16 cellular contexts compared by ENCODE assay signal in genomic region chr6:151269318-151269995, GRCh38. TPM values are rescaled to one million over a fixed set of nuclear protein-coding genes. Genes with fewer than 3 reads are reported as not detected.
DNase-seq lines count a peak whose midpoint lies in the region; TF ChIP-seq lines count a peak whose summit lies in the region.
"Had no signal": no experiment of that assay in that cellular context is flagged by ENCODE, and none has a peak within 500 bp of the region (broad histone marks: within the 10 kb centered on the region; RNA-seq: fewer than 3 reads in every experiment).

No MANE protein-coding gene starts in this region.

- no peak overlapping the region for H3K27ac ChIP-seq in fibroblast of lung (ENCODE audit: insufficient read depth, low read length)
- H3K27ac ChIP-seq: PC-9, right lobe of liver had no signal

- no peak overlapping the region for H3K4me2 ChIP-seq in fibroblast of lung (ENCODE audit: extremely low read depth, insufficient read depth, low read length)
- H3K4me2 ChIP-seq: PC-9 had no signal

- no peaks in the 10 kb centered on the region for H3K36me3 Mint-ChIP-seq in osteocyte (ENCODE audit: unreplicated experiment)
- H3K36me3 Mint-ChIP-seq: CD8-positive, alpha-beta memory T cell had no signal

- no peak overlapping the region for H3K9ac ChIP-seq in fibroblast of lung (ENCODE audit: insufficient read depth, low read length)

- peaks cover 51% of the 10 kb centered on the region for H3K4me1 Mint-ChIP-seq in osteocyte (ENCODE audit: unreplicated experiment)
- H3K4me1 Mint-ChIP-seq: CD8-positive, alpha-beta memory T cell had no signal

- no peaks in the 10 kb centered on the region for H3K36me3 ChIP-seq in fibroblast of lung (ENCODE audit: control insufficient read depth, insufficient read depth, low read length)
- H3K36me3 ChIP-seq: adrenal gland, right lobe of liver had no signal

- H3K4me3 ChIP-seq in fibroblast of lung (replicated peaks in 1 of 4; ENCODE audit: control extremely low read depth in 1 of 4, insufficient read depth in 1 of 4, low read depth in 3 of 4, low read length in 4 of 4) = no peak overlapping the region
- H3K4me3 ChIP-seq: adrenal gland, PC-9, right lobe of liver had no signal

- no peaks in the 10 kb centered on the region for H4K20me1 ChIP-seq in fibroblast of lung (ENCODE audit: control insufficient read depth, extremely low read depth, insufficient read depth, low read length)

- no peaks in the 10 kb centered on the region for H3K27me3 ChIP-seq in fibroblast of lung (ENCODE audit: control insufficient read depth, insufficient read depth, low read length)
- H3K27me3 ChIP-seq: adrenal gland, right lobe of liver had no signal

- no peaks in the 10 kb centered on the region for H3K9me3 ChIP-seq in fibroblast of lung (ENCODE audit: control insufficient read depth, insufficient read depth, low read depth, low read length)
- H3K9me3 ChIP-seq: adrenal gland, right lobe of liver had no signal

- H3K79me2 ChIP-seq in fibroblast of lung (ENCODE audit: control insufficient read depth, insufficient read depth, low read length) = no peaks in the 10 kb centered on the region

- H3K27ac Mint-ChIP-seq in osteocyte (ENCODE audit: unreplicated experiment) = peak overlapping the region; percentile 86
- H3K27ac Mint-ChIP-seq: CD8-positive, alpha-beta memory T cell; T-helper 17 cell had no signal

- H2AFZ ChIP-seq in fibroblast of lung (ENCODE audit: low read length) = no peak overlapping the region
- H2AFZ ChIP-seq: PC-9 had no signal

- H3K4me3 Mint-ChIP-seq in osteocyte (ENCODE audit: unreplicated experiment) = peak overlapping the region; percentile 48
- H3K4me3 Mint-ChIP-seq: activated T-cell treated with anti-CD3 and anti-CD28 coated beads, Interleukin-2, amount 50 U/mL, for 4 hours; CD8-positive, alpha-beta memory T cell; T-helper 17 cell had no signal

- H3K9me3 Mint-ChIP-seq in osteocyte (ENCODE audit: unreplicated experiment) = no peaks in the 10 kb centered on the region
- H3K9me3 Mint-ChIP-seq: activated T-cell treated with anti-CD3 and anti-CD28 coated beads, Interleukin-2, amount 50 U/mL, for 4 hours; CD8-positive, alpha-beta memory T cell had no signal

- no peaks in the 10 kb centered on the region for H3K27me3 Mint-ChIP-seq in osteocyte (ENCODE audit: unreplicated experiment)

- TF ChIP-seq CTCF in fibroblast of lung (conservative IDR thresholded peaks at IDR 0.05 in 1 of 2, IDR thresholded peaks at IDR 0.05 in 1 of 2; ENCODE audit: low read depth in 1 of 2, low read length in 2 of 2) (no peak), osteocyte (IDR thresholded peaks at IDR 0.05) (no peak)

- DNase-seq in EH (ENCODE audit: low read depth) (peak; percentile 89), RPMI7951 (ENCODE audit: low read depth) (peak; percentile 34), fibroblast of lung (ENCODE audit: low read depth in 2 of 2) (peak; percentile 68 to 83), osteocyte (ENCODE audit: extremely low spot score, unreplicated experiment) (no peak), pons (ENCODE audit: low spot score) (no peak), DMS114 treated with DMSO at 0.1 percent for 48 hours (lab: John Stamatoyannopoulos, UW; ENCODE audit: unreplicated experiment) (no peak), AG08396 (ENCODE audit: low spot score) (no peak)
- DNase-seq in stimulated activated CD4-positive, alpha-beta T cell treated with anti-CD3 and anti-CD28 coated beads, Interleukin-1b, Interleukin-23, amount 100 ng/mL, for 48 hours = no peak
- DNase-seq: activated CD4-positive, alpha-beta T cell treated with anti-CD3 and anti-CD28 coated beads for 48 hours; activated T-cell treated with anti-CD3 and anti-CD28 coated beads, Interleukin-2, amount 50 U/mL, for 4 hours; adrenal gland; CD8-positive, alpha-beta memory T cell; NCI-H345; PC-9; right lobe of liver; T-helper 17 cell had no signal

- H3K4me1 ChIP-seq in fibroblast of lung (ENCODE audit: control insufficient read depth, extremely low read depth, insufficient read depth, low read length) = peaks cover 5% of the 10 kb centered on the region
- H3K4me1 ChIP-seq: adrenal gland, right lobe of liver had no signal

RNA-seq across cellular contexts. Expression of gene AKAP12, which starts 29.7 kb away (rescaled TPM):
- 37.3 and 38.9 TPM in 2 replicates for total RNA-seq in RPMI7951 (2014; rRNA removed; shearing (Covaris generic))
- total RNA-seq in fibroblast of lung = 65.5 and 68.5 TPM in 2 replicates
- polyA plus RNA-seq in fibroblast of lung = 87.7 and 133 TPM in 2 replicates
- polyA plus RNA-seq in fibroblast of lung (2012) = 84.1 and 140 TPM in 2 replicates
- polyA minus RNA-seq in fibroblast of lung (ENCODE audit: low replicate concordance) = 14.8 and 24.1 TPM in 2 replicates
- 154 and 165 TPM in 2 replicates for total RNA-seq in osteocyte

Comparison
In these comparisons a context has a peak if more than half of its experiments do, and no peak if none do; other contexts are left out.
1. DNase-seq: peak in EH (single experiment), RPMI7951 (single experiment) and fibroblast of lung (2 of 2); none in osteocyte (single experiment), pons (single experiment), DMS114 treated with DMSO at 0.1 percent for 48 hours (single experiment), stimulated activated CD4-positive, alpha-beta T cell treated with anti-CD3 and anti-CD28 coated beads, Interleukin-1b, Interleukin-23, amount 100 ng/mL, for 48 hours (single experiment) and AG08396 (single experiment).